ENCODE assay signal across 9 cellular contexts in genomic region chr3:50299638-50299928, GRCh38. TPM values are rescaled to one million over a fixed set of nuclear protein-coding genes. Genes with fewer than 3 reads are reported as not detected.
DNase-seq lines count a peak whose midpoint lies in the region; ATAC-seq and TF ChIP-seq lines count a peak whose summit lies in the region.
"Had no signal": no experiment of that assay in that cellular context is flagged by ENCODE, and none has a peak within 500 bp of the region (broad histone marks: within the 10 kb centered on the region; RNA-seq: fewer than 3 reads in every experiment).

No MANE protein-coding gene starts in this region.

- H3K27ac ChIP-seq in CD8-positive, alpha-beta T cell (ENCODE audit: low read depth, low read length), result peak overlapping the region; percentile 93
- peak overlapping the region; percentile 29 for H3K27ac ChIP-seq in OCI-LY7 (ENCODE audit: low read depth, low read length, poor library complexity, severe bottlenecking)
- H3K27ac ChIP-seq in endodermal cell (ENCODE audit: low read depth, low read length), result no peak overlapping the region

- no peaks in the 10 kb centered on the region for H3K79me2 ChIP-seq in OCI-LY7 (ENCODE audit: insufficient read depth, low read depth, low read length)

- no peak for DNase-seq in CD8-positive, alpha-beta T cell
- DNase-seq in OCI-LY7 (ENCODE audit: low spot score) (no peak), endodermal cell (no peak), osteocyte (ENCODE audit: extremely low spot score, unreplicated experiment) (no peak), NCI-H2029 (lab: John Stamatoyannopoulos, UW) (no peak)
- DNase-seq in stimulated activated CD4-positive, alpha-beta T cell treated with anti-CD3 and anti-CD28 coated beads, Interleukin-4, amount 100 ng/mL, for 1 hour, result no peak
- DNase-seq in activated CD4-positive, CD25-positive, alpha-beta regulatory T cell (lab: John Stamatoyannopoulos, UW), result no peak
- no peak for DNase-seq in stimulated activated CD4-positive, alpha-beta T cell treated with anti-CD3 and anti-CD28 coated beads, Interleukin-4, amount 100 ng/mL, for 24 hours

- H3K4me1 ChIP-seq in CD8-positive, alpha-beta T cell (ENCODE audit: insufficient read depth, low read length), result peaks cover 25% of the 10 kb centered on the region
- H3K4me1 ChIP-seq in OCI-LY7 (ENCODE audit: insufficient read depth, low read length, poor library complexity, severe bottlenecking) (peaks cover 19% of the 10 kb centered on the region), endodermal cell (ENCODE audit: control insufficient read depth, insufficient read depth, low read length) (peaks cover 3% of the 10 kb centered on the region)

- no peak for TF ChIP-seq CTCF in CD8-positive, alpha-beta T cell (IDR thresholded peaks at IDR 0.05)
- no peak for TF ChIP-seq CTCF in OCI-LY7 (conservative IDR thresholded peaks at IDR 0.05; ENCODE audit: low read length)
- no peak for TF ChIP-seq CTCF in endodermal cell (conservative IDR thresholded peaks at IDR 0.05)
- TF ChIP-seq CTCF in osteocyte (IDR thresholded peaks at IDR 0.05), result no peak

- no TSS peak for BruUV-seq in OCI-LY7 (replicated peaks; lab: Mats Ljungman, UMichigan)

- no peaks in the 10 kb centered on the region for H3K9me3 ChIP-seq in CD8-positive, alpha-beta T cell (ENCODE audit: low read length)
- H3K9me3 ChIP-seq in OCI-LY7 (ENCODE audit: low read length) (no peaks in the 10 kb centered on the region), endodermal cell (ENCODE audit: control insufficient read depth, low read length) (no peaks in the 10 kb centered on the region)

- 4 to 8% methylated on average over 11 to 12 of the region's 12 CpGs for WGBS in endodermal cell (ENCODE audit: insufficient coverage in 1 of 2, insufficient read length in 1 of 2), 2 experiments

- ATAC-seq in CD8-positive, alpha-beta T cell, result no peak

- no peaks in the 10 kb centered on the region for H4K20me1 ChIP-seq in OCI-LY7 (ENCODE audit: insufficient read depth, low read length)

- CTCF ChIA-PET in CD8-positive, alpha-beta T cell (lab: Charles Lee), result interaction anchor here (0.7 to 2.6 kb wide), 7 partner anchors 21 to 1581 kb away, joined by 3 to 17 read pairs (median 5); partner anchors contain the start of genes CYB561D2, NPRL2 and TUSC2
- CTCF ChIA-PET in OCI-LY7 (lab: Charles Lee; ENCODE audit: unreplicated experiment), result interaction anchor here (0.9 to 1.5 kb wide), 3 partner anchors 29 to 80 kb away, joined by 3 to 5 read pairs (median 3); partner anchors contain the start of gene TUSC2

- H3K4me3 Mint-ChIP-seq in CD8-positive, alpha-beta T cell, result peak overlapping the region; percentile 99
- H3K4me3 Mint-ChIP-seq in endodermal cell (peak overlapping the region; percentile 82), osteocyte (ENCODE audit: unreplicated experiment) (peak overlapping the region; percentile 97)

- H3K9me3 Mint-ChIP-seq in CD8-positive, alpha-beta T cell, result no peaks in the 10 kb centered on the region
- H3K9me3 Mint-ChIP-seq in endodermal cell, result peaks cover 2% of the 10 kb centered on the region
- no peaks in the 10 kb centered on the region for H3K9me3 Mint-ChIP-seq in osteocyte (ENCODE audit: unreplicated experiment)

- peaks cover 28% of the 10 kb centered on the region for H3K4me1 Mint-ChIP-seq in CD8-positive, alpha-beta T cell (ENCODE audit: low read depth)
- H3K4me1 Mint-ChIP-seq in endodermal cell (peaks cover 17% of the 10 kb centered on the region), osteocyte (ENCODE audit: unreplicated experiment) (peaks cover 22% of the 10 kb centered on the region)

- POLR2A ChIA-PET in CD8-positive, alpha-beta T cell (lab: Charles Lee), result interaction anchor here (0.6 to 4.0 kb wide), 20 partner anchors 9 to 1884 kb away, joined by 3 to 29 read pairs (median 5); partner anchors contain the start of genes CISH, CYB561D2, GNAI2 and HYAL2
- POLR2A ChIA-PET in OCI-LY7 (lab: Charles Lee), result interaction anchor here (0.7 to 2.4 kb wide), 8 partner anchors 14 to 1086 kb away, joined by 3 to 13 read pairs (median 4); partner anchors contain the start of genes MANF and TUSC2

- H3K27me3 Mint-ChIP-seq in CD8-positive, alpha-beta T cell (ENCODE audit: low read depth), result no peaks in the 10 kb centered on the region
- H3K27me3 Mint-ChIP-seq in endodermal cell (ENCODE audit: insufficient read depth) (no peaks in the 10 kb centered on the region), osteocyte (ENCODE audit: unreplicated experiment) (no peaks in the 10 kb centered on the region)

- H3K4me3 ChIP-seq in CD8-positive, alpha-beta T cell (ENCODE audit: low read depth, low read length), result peak overlapping the region; percentile 78
- H3K4me3 ChIP-seq in OCI-LY7 (ENCODE audit: low read depth, low read length, poor library complexity, severe bottlenecking) (peak overlapping the region; percentile 78), endodermal cell (ENCODE audit: low read length) (peak overlapping the region; percentile 79)

- peak overlapping the region; percentile 99 for H3K27ac Mint-ChIP-seq in CD8-positive, alpha-beta T cell
- H3K27ac Mint-ChIP-seq in endodermal cell (peak overlapping the region; percentile 89), osteocyte (ENCODE audit: unreplicated experiment) (peak overlapping the region; percentile 98)

- H3K9me2 ChIP-seq in OCI-LY7 (ENCODE audit: insufficient read depth, low read length), result no peaks in the 10 kb centered on the region

- H3K36me3 ChIP-seq in CD8-positive, alpha-beta T cell (ENCODE audit: insufficient read depth, low read length), result no peaks in the 10 kb centered on the region
- H3K36me3 ChIP-seq in OCI-LY7 (ENCODE audit: insufficient read depth, low read length) (no peaks in the 10 kb centered on the region), endodermal cell (ENCODE audit: control insufficient read depth, insufficient read depth, low read length) (no peaks in the 10 kb centered on the region)

- H3K9ac ChIP-seq in endodermal cell (ENCODE audit: extremely low read depth, low read length, poor library complexity, severe bottlenecking), result peak overlapping the region; percentile 47

- intact Hi-C loops in CD8-positive, alpha-beta T cell (cut with DNase I, micrococcal nuclease), result loop anchor here (1.0 to 10.0 kb wide), 12 partner anchors 17 to 885 kb away; partner anchors contain the start of genes C3orf18 (in 2 of the 2), BSN (in 1 of the 2), GNAI2 (in 1 of the 2) and HEMK1 (in 1 of the 2)
- intact Hi-C loops in OCI-LY7 (cut with micrococcal nuclease; ENCODE audit: unreplicated experiment), result loop anchor here (1.0 to 5.0 kb wide), 3 partner anchors 25 to 53 kb away; no protein-coding TSS in a partner anchor

- H3K27me3 ChIP-seq in CD8-positive, alpha-beta T cell (ENCODE audit: insufficient read depth, low read length), result no peaks in the 10 kb centered on the region
- H3K27me3 ChIP-seq in endodermal cell (ENCODE audit: control insufficient read depth, insufficient read depth, low read length, poor library complexity, severe bottlenecking), result no peaks in the 10 kb centered on the region

- H2AFZ ChIP-seq in OCI-LY7 (ENCODE audit: low read length), result peak overlapping the region; percentile 64; the same call in 1 of the 2 replicates

- H3K36me3 Mint-ChIP-seq in CD8-positive, alpha-beta T cell, result peaks cover 15% of the 10 kb centered on the region
- peaks cover 2% of the 10 kb centered on the region for H3K36me3 Mint-ChIP-seq in endodermal cell (ENCODE audit: low read depth)
- H3K36me3 Mint-ChIP-seq in osteocyte (ENCODE audit: unreplicated experiment), result no peaks in the 10 kb centered on the region

- H3K4me2 ChIP-seq in OCI-LY7 (ENCODE audit: low read length), result peak overlapping the region; percentile 73

RNA-seq across cellular contexts. Expression of gene HYAL3, which starts 0.4 kb away (rescaled TPM):
- total RNA-seq in CD8-positive, alpha-beta T cell, result 1 to 10 TPM; 2.1 to 3.2 TPM
- total RNA-seq in OCI-LY7 (2014; rRNA removed; shearing (Covaris generic)), result 1.2 and 2.7 TPM in 2 replicates
- total RNA-seq in OCI-LY7 (2022), result 3.5 and 4.4 TPM in 2 replicates
- total RNA-seq in endodermal cell, result 1 to 10 TPM; 2.6 to 3.3 TPM
- 4.1 TPM for polyA plus RNA-seq in endodermal cell (2013, experiment 1 of 2)
- 3.9 TPM for polyA plus RNA-seq in endodermal cell (2013, experiment 2 of 2)
- total RNA-seq in osteocyte, result 2.3 and 3.0 TPM in 2 replicates

RNA-seq across cellular contexts. Expression of gene NAA80, which starts 0.4 kb away (rescaled TPM):
- 10 to 100 TPM; 37.1 to 40.7 TPM for total RNA-seq in CD8-positive, alpha-beta T cell
- total RNA-seq in OCI-LY7 (2014; rRNA removed; shearing (Covaris generic)), result 13.6 and 18.7 TPM in 2 replicates
- total RNA-seq in OCI-LY7 (2022) (18.7 and 21.7 TPM in 2 replicates), endodermal cell (10 to 100 TPM in 1 of 2 donors, 1 to 10 TPM in 1; 9.7 to 12.8 TPM), osteocyte (14.3 and 16.2 TPM in 2 replicates)
- 19.7 TPM for polyA plus RNA-seq in endodermal cell (2013, experiment 1 of 2)
- 17.0 TPM for polyA plus RNA-seq in endodermal cell (2013, experiment 2 of 2)

RNA-seq across cellular contexts. Expression of gene HYAL1, which starts 3.8 kb away (rescaled TPM):
- under 1 TPM in 1 of 2 experiments, not detected in 1; 0.30 TPM for total RNA-seq in CD8-positive, alpha-beta T cell
- 0.85 and 2.8 TPM in 2 replicates for total RNA-seq in OCI-LY7 (2014; rRNA removed; shearing (Covaris generic))
- total RNA-seq in OCI-LY7 (2022), result 0.33 and 0.36 TPM in 2 replicates
- 1 to 10 TPM in 1 of 2 donors, under 1 TPM in 1; 0.92 to 1.8 TPM for total RNA-seq in endodermal cell
- 1.8 TPM for polyA plus RNA-seq in endodermal cell (2013, experiment 1 of 2)
- polyA plus RNA-seq in endodermal cell (2013, experiment 2 of 2), result 1.3 TPM
- 0.60 and 0.83 TPM in 2 replicates for total RNA-seq in osteocyte

RNA-seq across cellular contexts. Expression of gene IFRD2, which starts 7.4 kb away (rescaled TPM):
- 10 to 100 TPM; 42.4 to 42.9 TPM for total RNA-seq in CD8-positive, alpha-beta T cell
- 73.1 and 95.5 TPM in 2 replicates for total RNA-seq in OCI-LY7 (2014; rRNA removed; shearing (Covaris generic))
- total RNA-seq in OCI-LY7 (2022) (93.3 and 97.3 TPM in 2 replicates), endodermal cell (10 to 100 TPM; 56.6 to 70.9 TPM), osteocyte (43.3 and 54.2 TPM in 2 replicates)
- 42.4 TPM for polyA plus RNA-seq in endodermal cell (2013, experiment 1 of 2)
- 35.6 TPM for polyA plus RNA-seq in endodermal cell (2013, experiment 2 of 2)

RNA-seq across cellular contexts. Expression of gene LSMEM2, which starts 20.7 kb away (rescaled TPM):
- total RNA-seq in CD8-positive, alpha-beta T cell, result not detected
- total RNA-seq in OCI-LY7 (2014; rRNA removed; shearing (Covaris generic)), result not detected in 2 replicates
- total RNA-seq in OCI-LY7 (2022), result not detected in 2 replicates
- total RNA-seq in endodermal cell, result not detected
- polyA plus RNA-seq in endodermal cell (2013, experiment 1 of 2), result 0.25 TPM
- polyA plus RNA-seq in endodermal cell (2013, experiment 2 of 2), result not detected
- not detected in 2 replicates for total RNA-seq in osteocyte
- total RNA-seq: pulmonary artery endothelial cell had no signal
